In genomic region chr12:56530390-56531055, GRCh38 we compare ENCODE assay signal across 17 cellular contexts. TPM values are rescaled to one million over a fixed set of nuclear protein-coding genes. Genes with fewer than 3 reads are reported as not detected.
DNase-seq lines count a peak whose midpoint lies in the region; ATAC-seq and TF ChIP-seq lines count a peak whose summit lies in the region.
"Had no signal": no experiment of that assay in that cellular context is flagged by ENCODE, and none has a peak within 500 bp of the region (broad histone marks: within the 10 kb centered on the region; RNA-seq: fewer than 3 reads in every experiment).

No MANE protein-coding gene starts in this region.

- no peaks in the 10 kb centered on the region for H3K27me3 Mint-ChIP-seq in type B pancreatic cell

- H3K27ac Mint-ChIP-seq in type B pancreatic cell, result peak overlapping the region; percentile 16

- no peak for ATAC-seq in HG02973 (IDR thresholded peaks at IDR 0.05; ENCODE audit: unreplicated experiment)
- ATAC-seq: HCT116, K562, Panc1 had no signal

- no peaks in the 10 kb centered on the region for H3K9me3 Mint-ChIP-seq in type B pancreatic cell

- H3K36me3 Mint-ChIP-seq in type B pancreatic cell, result no peaks in the 10 kb centered on the region

- DNase-seq in H4 (ENCODE audit: low spot score), result peak; percentile 33
- DNase-seq in iris pigment epithelial cell (ENCODE audit: low read depth), result peak; percentile 59
- no peak for DNase-seq in type B pancreatic cell (ENCODE audit: extremely low spot score, unreplicated experiment)
- DNase-seq in NCI-H2081 treated with DMSO at 0.1 percent for 48 hours (lab: John Stamatoyannopoulos, UW), result no peak
- no peak for DNase-seq in iPS-NIHi11 (ENCODE audit: low spot score)
- DNase-seq: DMS79 treated with DMSO at 0.1 percent for 48 hours, NCI-H146, NCI-H2107, NCI-H2227 treated with DMSO at 0.1 percent for 48 hours, NCI-H524, Right ventricle myocardium superior had no signal

- TF ChIP-seq CTCF in WI38 (IDR thresholded peaks at IDR 0.05; ENCODE audit: low read depth, low read length), result no peak
- no peak for TF ChIP-seq CTCF in type B pancreatic cell (conservative IDR thresholded peaks at IDR 0.05)

- peak overlapping the region; percentile 39 for H3K4me3 ChIP-seq in WI38 (ENCODE audit: low read depth, low read length)
- H3K4me3 ChIP-seq: BLaER1 treated with 17β-estradiol and CSF1 and Interleukin-3, amounts not matched to agents 10 nM and 100 nM; K562 had no signal

- peaks cover 6% of the 10 kb centered on the region for H3K4me1 Mint-ChIP-seq in type B pancreatic cell (ENCODE audit: unreplicated experiment)

- no peak overlapping the region for H3K4me3 Mint-ChIP-seq in type B pancreatic cell

RNA-seq across cellular contexts. Expression of gene RBMS2, which starts 8.9 kb away (rescaled TPM):
- 6.8 and 11.6 TPM in 2 replicates for total RNA-seq in H4 (2014; rRNA removed; shearing (Covaris generic))
- 42.7 and 45.9 TPM in 2 replicates for total RNA-seq in type B pancreatic cell (ENCODE audit: low replicate concordance)

RNA-seq across cellular contexts. Expression of gene GLS2, which starts 42.6 kb away (rescaled TPM):
- not detected in 2 replicates for total RNA-seq in H4 (2014; rRNA removed; shearing (Covaris generic))
- 6.7 and 7.0 TPM in 2 replicates for total RNA-seq in type B pancreatic cell (ENCODE audit: low replicate concordance)
- total RNA-seq: K562 had no signal

Comparison
In these comparisons a context has a peak if more than half of its experiments do, and no peak if none do; other contexts are left out.
1. DNase-seq: peak in H4 (single experiment) and iris pigment epithelial cell (single experiment); none in type B pancreatic cell (single experiment), NCI-H2081 treated with DMSO at 0.1 percent for 48 hours (single experiment) and iPS-NIHi11 (single experiment).